Comparison of ENCODE assay signal across 15 cellular contexts in genomic region chr12:132536102-132536876, GRCh38.
"Had no signal": no experiment of that assay in that cellular context is flagged by ENCODE, and none has a peak within 500 bp of the region (broad histone marks: within the 10 kb centered on the region; RNA-seq: fewer than 3 reads in every experiment).

No MANE protein-coding gene starts in this region.

- DNase-seq: activated CD4-positive, alpha-beta T cell treated with anti-CD3 and anti-CD28 coated beads, Interleukin-2, amount 10 ng/mL, durations not matched to agents 24 days and 14 days; activated CD8-positive, alpha-beta memory T cell treated with anti-CD3 and anti-CD28 coated beads, Interleukin-2, amount 50 U/mL, for 48 hours; activated CD8-positive, alpha-beta T cell treated with anti-CD3 and anti-CD28 coated beads, Interleukin-2, amount 10 ng/mL, durations not matched to agents 7 days and 5 days; activated gamma-delta T cell; activated T-cell treated with anti-CD3 and anti-CD28 coated beads, Interleukin-2, amount 50 U/mL, for 72 hours; caudate nucleus; foreskin keratinocyte; stimulated activated CD4-positive, alpha-beta T cell treated with anti-CD3 and anti-CD28 coated beads, Interleukin-12 subunit alpha, Interleukin-12 subunit beta, amount 100 ng/mL, for 4 hours; stimulated activated CD4-positive, alpha-beta T cell treated with anti-CD3 and anti-CD28 coated beads, Interleukin-2, amount 100 ng/mL, for 24 hours; T-helper 1 cell had no signal

- H2AFZ ChIP-seq: parathyroid adenoma had no signal

- H3K9me3 ChIP-seq: thoracic aorta had no signal

- H3K79me2 ChIP-seq: parathyroid adenoma had no signal

- H3K9ac ChIP-seq: parathyroid adenoma had no signal

- H3K4me1 ChIP-seq: foreskin keratinocyte, parathyroid adenoma had no signal

- H3K27me3 Mint-ChIP-seq: activated CD4-positive, alpha-beta T cell treated with anti-CD3 and anti-CD28 coated beads, Interleukin-2, amount 10 ng/mL, durations not matched to agents 24 days and 14 days had no signal

- H3K36me3 ChIP-seq: thoracic aorta had no signal

- H3K4me3 ChIP-seq: coronary artery, thoracic aorta had no signal

- H3K4me3 Mint-ChIP-seq: activated CD4-positive, alpha-beta T cell treated with anti-CD3 and anti-CD28 coated beads, Interleukin-2, amount 10 ng/mL, durations not matched to agents 24 days and 14 days; activated CD8-positive, alpha-beta T cell treated with anti-CD3 and anti-CD28 coated beads, Interleukin-2, amount 10 ng/mL, durations not matched to agents 7 days and 5 days; activated T-cell treated with anti-CD3 and anti-CD28 coated beads, Interleukin-2, amount 50 U/mL, for 72 hours had no signal

- H3K27ac Mint-ChIP-seq: activated CD4-positive, alpha-beta T cell treated with anti-CD3 and anti-CD28 coated beads, Interleukin-2, amount 10 ng/mL, durations not matched to agents 24 days and 14 days; activated naive CD4-positive, alpha-beta T cell treated with anti-CD3 and anti-CD28 coated beads, Interleukin-2, amount 50 U/mL, for 72 hours; activated T-cell treated with anti-CD3 and anti-CD28 coated beads, Interleukin-2, amount 50 U/mL, for 72 hours had no signal

- ATAC-seq: activated CD8-positive, alpha-beta T cell treated with anti-CD3 and anti-CD28 coated beads, Interleukin-2, amount 10 ng/mL, durations not matched to agents 7 days and 5 days; activated T-cell treated with anti-CD3 and anti-CD28 coated beads, Interleukin-2, amount 50 U/mL, for 72 hours; foreskin keratinocyte had no signal

- H3K4me1 Mint-ChIP-seq: activated CD4-positive, alpha-beta T cell treated with anti-CD3 and anti-CD28 coated beads, Interleukin-2, amount 10 ng/mL, durations not matched to agents 24 days and 14 days had no signal

- H3K27me3 ChIP-seq: foreskin keratinocyte had no signal

- H3K27ac ChIP-seq: coronary artery, foreskin keratinocyte, parathyroid adenoma, thoracic aorta, VCaP had no signal
